ENCODE assay signal across 31 cellular contexts in the genomic region with DNA sequence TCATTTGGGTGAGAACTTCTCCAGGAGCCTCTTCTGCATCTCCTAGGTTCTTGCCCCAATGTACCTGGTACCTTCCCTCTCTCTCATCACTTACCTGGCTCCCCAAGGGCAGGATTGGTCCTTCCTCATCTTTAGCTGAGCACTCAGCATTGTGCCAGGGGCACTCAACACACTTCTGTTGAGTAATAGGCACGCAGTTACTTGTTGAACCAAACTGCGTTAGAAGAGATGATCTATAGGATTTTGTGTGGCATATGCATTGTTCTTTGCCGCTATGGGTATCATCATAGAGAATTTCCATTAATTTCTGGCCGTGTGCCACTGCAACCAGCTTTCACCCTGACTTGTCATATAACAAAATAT.
"Had no signal": no experiment of that assay in that cellular context is flagged by ENCODE, and none has a peak within 500 bp of the region (broad histone marks: within the 10 kb centered on the region; RNA-seq: fewer than 3 reads in every experiment).

No MANE protein-coding gene starts in this region.

- DNase-seq: activated CD4-positive, alpha-beta memory T cell treated with anti-CD3 and anti-CD28 coated beads, Interleukin-2, amount 10 ng/mL, durations not matched to agents 7 days and 5 days; activated CD4-positive, alpha-beta T cell treated with anti-CD3 and anti-CD28 coated beads for 1 hour; activated CD4-positive, alpha-beta T cell treated with anti-CD3 and anti-CD28 coated beads for 48 hours; activated CD4-positive, CD25-positive, alpha-beta regulatory T cell; activated gamma-delta T cell treated with Interleukin-2 at 50 U/mL for 16 hours; activated naive CD4-positive, alpha-beta T cell treated with anti-CD3 and anti-CD28 coated beads for 36 hours; activated T-cell treated with anti-CD3 and anti-CD28 coated beads for 4 hours; activated T-cell treated with anti-CD3 and anti-CD28 coated beads, Interleukin-2, amount 50 U/mL, for 4 hours; adrenal gland; caudate nucleus; Kasumi-1; KG1; MM.1S; MV-4-11; NCI-H1092; NCI-H1436 treated with DMSO at 0.1 percent for 48 hours; NCI-H1694 treated with DMSO at 0.1 percent for 48 hours; NCI-H2171 treated with DMSO at 0.1 percent for 48 hours; NCI-H2227 treated with DMSO at 0.1 percent for 48 hours; NCI-H524 treated with DMSO at 0.1 percent for 48 hours; NK-92 treated with Interleukin-12 subunit alpha and Interleukin-12 subunit beta, amount 100 ng/mL, for 24 hours; SHP77; SJCRH30; T1000; WERI-Rb-1 had no signal

- H3K27ac ChIP-seq: adrenal gland, body of pancreas, breast epithelium, SJCRH30, SK-N-MC, WERI-Rb-1 had no signal

- H3K4me3 Mint-ChIP-seq: activated CD4-positive, alpha-beta memory T cell treated with anti-CD3 and anti-CD28 coated beads, Interleukin-2, amount 10 ng/mL, durations not matched to agents 7 days and 5 days; activated naive CD4-positive, alpha-beta T cell treated with anti-CD3 and anti-CD28 coated beads for 36 hours; activated T-cell treated with anti-CD3 and anti-CD28 coated beads, Interleukin-2, amount 50 U/mL, for 4 hours; activated T-helper 1 cell treated with anti-CD3 and anti-CD28 coated beads, Interleukin-12 subunit alpha, Interleukin-12 subunit beta, Interleukin-2, Interleukin-4 antibody, amounts not matched to agents 30 ng/mL and 10 ng/mL and 1 ng/mL, durations not matched to agents 14 hours and 24 hours and 36 hours had no signal

- H3K27ac Mint-ChIP-seq: activated CD4-positive, alpha-beta memory T cell treated with anti-CD3 and anti-CD28 coated beads, Interleukin-2, amount 10 ng/mL, durations not matched to agents 7 days and 5 days; activated naive CD4-positive, alpha-beta T cell treated with anti-CD3 and anti-CD28 coated beads for 36 hours; activated T-helper 1 cell treated with anti-CD3 and anti-CD28 coated beads, Interleukin-12 subunit alpha, Interleukin-12 subunit beta, Interleukin-2, Interleukin-4 antibody, amounts not matched to agents 30 ng/mL and 10 ng/mL and 1 ng/mL, durations not matched to agents 14 hours and 24 hours and 36 hours had no signal

- H3K9me3 Mint-ChIP-seq: activated T-cell treated with anti-CD3 and anti-CD28 coated beads, Interleukin-2, amount 50 U/mL, for 4 hours had no signal

- H3K36me3 ChIP-seq: adrenal gland, breast epithelium, SJCRH30, WERI-Rb-1 had no signal

- FAIRE-seq: astrocyte had no signal

- H3K27me3 ChIP-seq: adrenal gland, body of pancreas, breast epithelium, SJCRH30 had no signal

- ATAC-seq: activated naive CD4-positive, alpha-beta T cell treated with anti-CD3 and anti-CD28 coated beads, Interleukin-2, amount 50 U/mL, for 72 hours; activated T-cell treated with anti-CD3 and anti-CD28 coated beads, Interleukin-2, amount 50 U/mL, for 4 hours had no signal

- H3K9me3 ChIP-seq: adrenal gland, body of pancreas, breast epithelium, SJCRH30 had no signal

- H3K36me3 Mint-ChIP-seq: activated naive CD4-positive, alpha-beta T cell treated with anti-CD3 and anti-CD28 coated beads, Interleukin-2, amount 50 U/mL, for 72 hours had no signal

- H3K4me3 ChIP-seq: adrenal gland, body of pancreas, breast epithelium, SJCRH30, SK-N-MC had no signal

- H3K4me1 ChIP-seq: breast epithelium, SJCRH30 had no signal
